ENCODE assay signal across 19 cellular contexts in the genomic region with DNA sequence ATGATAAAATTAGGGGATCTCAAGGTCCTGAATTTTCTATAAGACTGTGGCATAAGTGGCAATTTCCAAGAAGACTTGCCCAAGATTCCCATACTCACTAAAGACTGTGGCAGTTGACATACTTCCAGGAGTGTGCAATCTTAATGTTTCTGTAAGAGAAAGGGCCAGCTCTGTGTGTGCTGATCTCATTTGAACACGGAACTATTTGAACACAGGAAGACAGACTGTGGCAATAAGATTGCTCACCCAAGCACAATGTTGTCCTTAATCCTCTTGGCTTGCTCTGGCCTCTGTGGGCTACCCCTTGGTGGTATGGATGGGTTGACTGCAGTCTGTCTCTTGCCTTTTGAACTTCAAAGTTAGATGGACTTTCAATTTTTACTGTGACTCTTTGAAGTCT.
"Had no signal": no experiment of that assay in that cellular context is flagged by ENCODE, and none has a peak within 500 bp of the region (broad histone marks: within the 10 kb centered on the region; RNA-seq: fewer than 3 reads in every experiment).

No MANE protein-coding gene starts in this region.

- H3K4me1 Mint-ChIP-seq: activated naive CD8-positive, alpha-beta T cell treated with anti-CD3 and anti-CD28 coated beads, Interleukin-2, amount 10 ng/mL, durations not matched to agents 7 days and 5 days; mesothelial cell of epicardium; stimulated activated naive B cell treated with anti-CD40 and anti-IgM and Interleukin-4, amounts not matched to agents 10 μg/mL and 1 μg/mL and 100 μg/mL, for 72 hours; T-cell had no signal

- H3K79me2 ChIP-seq: parathyroid adenoma had no signal

- H3K9me3 ChIP-seq: tibial nerve, uterus had no signal

- H3K9me3 Mint-ChIP-seq: activated naive CD8-positive, alpha-beta T cell treated with anti-CD3 and anti-CD28 coated beads, Interleukin-2, amount 10 ng/mL, durations not matched to agents 7 days and 5 days; effector memory CD8-positive, alpha-beta T cell; mesothelial cell of epicardium; stimulated activated naive B cell treated with anti-CD40 and anti-IgM and Interleukin-4, amounts not matched to agents 10 μg/mL and 1 μg/mL and 100 μg/mL, for 72 hours; T-cell had no signal

- H3K36me3 Mint-ChIP-seq: activated naive CD8-positive, alpha-beta T cell treated with anti-CD3 and anti-CD28 coated beads, Interleukin-2, amount 10 ng/mL, durations not matched to agents 7 days and 5 days; mesothelial cell of epicardium; stimulated activated naive B cell treated with anti-CD40 and anti-IgM and Interleukin-4, amounts not matched to agents 10 μg/mL and 1 μg/mL and 100 μg/mL, for 72 hours; T-cell had no signal

- H3K4me3 Mint-ChIP-seq: activated naive CD8-positive, alpha-beta T cell treated with anti-CD3 and anti-CD28 coated beads, Interleukin-2, amount 10 ng/mL, durations not matched to agents 7 days and 5 days; effector memory CD8-positive, alpha-beta T cell; mesothelial cell of epicardium; stimulated activated naive B cell treated with anti-CD40 and anti-IgM and Interleukin-4, amounts not matched to agents 10 μg/mL and 1 μg/mL and 100 μg/mL, for 72 hours; T-cell had no signal

- H3K36me3 ChIP-seq: brain microvascular endothelial cell, tibial nerve, uterus had no signal

- DNase-seq: activated CD4-positive, CD25-positive, alpha-beta regulatory T cell treated with anti-CD3 and anti-CD28 coated beads, Interleukin-2, amount 50 U/mL, for 72 hours; activated naive CD4-positive, alpha-beta T cell; activated naive CD8-positive, alpha-beta T cell treated with anti-CD3 and anti-CD28 coated beads, Interleukin-2, amount 10 ng/mL, durations not matched to agents 7 days and 5 days; anterior cingulate cortex; brain microvascular endothelial cell; cerebellar nuclear complex; dermis blood vessel endothelial cell; effector memory CD8-positive, alpha-beta T cell; hypothalamus; stimulated activated CD4-positive, alpha-beta T cell treated with anti-CD3 and anti-CD28 coated beads, Interleukin-15, amount 100 ng/mL, for 24 hours; stimulated activated CD4-positive, alpha-beta T cell treated with anti-CD3 and anti-CD28 coated beads, Interleukin-4, amount 100 ng/mL, for 1 hour; stimulated activated naive B cell treated with anti-CD40 and anti-IgM and Interleukin-4, amounts not matched to agents 10 μg/mL and 1 μg/mL and 100 μg/mL, for 72 hours; T-cell; T-helper 9 cell; uterus had no signal

- H3K4me1 ChIP-seq: parathyroid adenoma, tibial nerve, uterus had no signal

- H3K4me3 ChIP-seq: tibial nerve, uterus had no signal

- H3K27me3 ChIP-seq: brain microvascular endothelial cell, tibial nerve, uterus had no signal

- H3K27ac ChIP-seq: brain microvascular endothelial cell, epithelial cell of prostate, parathyroid adenoma, tibial nerve, uterus had no signal

- H3K27ac Mint-ChIP-seq: activated naive CD8-positive, alpha-beta T cell treated with anti-CD3 and anti-CD28 coated beads, Interleukin-2, amount 10 ng/mL, durations not matched to agents 7 days and 5 days; effector memory CD8-positive, alpha-beta T cell; mesothelial cell of epicardium; stimulated activated naive B cell treated with anti-CD40 and anti-IgM and Interleukin-4, amounts not matched to agents 10 μg/mL and 1 μg/mL and 100 μg/mL, for 72 hours; T-cell had no signal

- H3K9ac ChIP-seq: parathyroid adenoma had no signal

- H2AFZ ChIP-seq: parathyroid adenoma had no signal

- ATAC-seq: effector memory CD8-positive, alpha-beta T cell; stimulated activated naive B cell treated with anti-CD40 and anti-IgM and Interleukin-4, amounts not matched to agents 10 μg/mL and 1 μg/mL and 100 μg/mL, for 72 hours; T-cell had no signal
